ENCODE assay signal across 26 cellular contexts in genomic region chr12:86379337-86379736, GRCh38.
DNase-seq lines count a peak whose midpoint lies in the region; ATAC-seq, FAIRE-seq and TF ChIP-seq lines count a peak whose summit lies in the region.
"Had no signal": no experiment of that assay in that cellular context is flagged by ENCODE, and none has a peak within 500 bp of the region (broad histone marks: within the 10 kb centered on the region; RNA-seq: fewer than 3 reads in every experiment).

No MANE protein-coding gene starts in this region.

- no peaks in the 10 kb centered on the region for H3K27me3 Mint-ChIP-seq in HFFc6 (ENCODE audit: insufficient read depth)
- no peaks in the 10 kb centered on the region for H3K27me3 Mint-ChIP-seq in activated naive CD4-positive, alpha-beta T cell treated with anti-CD3 and anti-CD28 coated beads, Interleukin-2, amount 10 ng/mL, durations not matched to agents 7 days and 5 days
- H3K27me3 Mint-ChIP-seq: B cell; CD4-positive, alpha-beta T cell had no signal

- 0 out of 2 replicates have a peak, but pooled peaks cover 4% of the 10 kb centered on the region for H3K36me3 Mint-ChIP-seq in HFFc6 (ENCODE audit: low read depth)
- no peaks in the 10 kb centered on the region for H3K36me3 Mint-ChIP-seq in activated naive CD4-positive, alpha-beta T cell treated with anti-CD3 and anti-CD28 coated beads, Interleukin-2, amount 10 ng/mL, durations not matched to agents 7 days and 5 days
- H3K36me3 Mint-ChIP-seq: CD8-positive, alpha-beta T cell had no signal

- ATAC-seq in PC-3 = peak; percentile 95
- ATAC-seq: A549; CD8-positive, alpha-beta T cell; GM12878 had no signal

- no peaks in the 10 kb centered on the region for H3K36me3 ChIP-seq in PC-3 (ENCODE audit: low read depth, low read length)
- H3K36me3 ChIP-seq: BLaER1 treated with 17β-estradiol and CSF1 and Interleukin-3, amounts not matched to agents 10 nM and 100 nM had no signal

- no peak overlapping the region for H3K27ac Mint-ChIP-seq in HFFc6
- H3K27ac Mint-ChIP-seq in activated naive CD4-positive, alpha-beta T cell treated with anti-CD3 and anti-CD28 coated beads, Interleukin-2, amount 10 ng/mL, durations not matched to agents 7 days and 5 days = no peak overlapping the region
- H3K27ac Mint-ChIP-seq: B cell; CD4-positive, alpha-beta T cell; CD8-positive, alpha-beta T cell had no signal

- no peak overlapping the region for H3K9ac ChIP-seq in PC-3 (ENCODE audit: low read length)
- H3K9ac ChIP-seq: BLaER1 treated with 17β-estradiol and CSF1 and Interleukin-3, amounts not matched to agents 10 nM and 100 nM had no signal

- POLR2A ChIA-PET in PC-3 (lab: Charles Lee; ENCODE audit: unreplicated experiment) = no interaction called here

- no peaks in the 10 kb centered on the region for H3K79me2 ChIP-seq in PC-3 (ENCODE audit: low read length)

- DNase-seq in DMS53 (lab: John Stamatoyannopoulos, UW) (peak; percentile 30), LNCaP clone FGC (ENCODE audit: low read depth) (peak; percentile 85), PC-3 (peak; percentile 26), frontal cortex (ENCODE audit: low spot score in 2 of 2) (no peak), HFFc6 (no peak), ureter (ENCODE audit: low spot score) (no peak)
- DNase-seq in activated CD4-positive, alpha-beta T cell treated with anti-CD3 and anti-CD28 coated beads for 1 hour = no peak
- no peak for DNase-seq in activated naive CD4-positive, alpha-beta T cell treated with anti-CD3 and anti-CD28 coated beads, Interleukin-2, amount 10 ng/mL, durations not matched to agents 7 days and 5 days
- DNase-seq: AML-193; CD4-positive, alpha-beta T cell; CD8-positive, alpha-beta T cell; COR-L47; DMS 273 treated with DMSO at 0.1 percent for 48 hours; DMS153; DMS79; DND-41; EL; GDM1 had no signal

- TF ChIP-seq CTCF in LNCaP clone FGC (IDR thresholded peaks at IDR 0.05; ENCODE audit: control insufficient read depth, extremely low read depth, insufficient read depth) (no peak), PC-3 (conservative IDR thresholded peaks at IDR 0.05; ENCODE audit: low read depth, low read length) (no peak), HFFc6 (IDR thresholded peaks at IDR 0.05) (no peak)

- BruUV-seq in PC-3 (replicated peaks; lab: Mats Ljungman, UMichigan) = no TSS peak

- H4K20me1 ChIP-seq in PC-3 (ENCODE audit: low read length) = no peaks in the 10 kb centered on the region
- H4K20me1 ChIP-seq: BLaER1 treated with 17β-estradiol and CSF1 and Interleukin-3, amounts not matched to agents 10 nM and 100 nM had no signal

- no peak overlapping the region for H3K4me3 Mint-ChIP-seq in HFFc6
- no peak overlapping the region for H3K4me3 Mint-ChIP-seq in activated naive CD4-positive, alpha-beta T cell treated with anti-CD3 and anti-CD28 coated beads, Interleukin-2, amount 10 ng/mL, durations not matched to agents 7 days and 5 days
- H3K4me3 Mint-ChIP-seq: B cell; CD4-positive, alpha-beta T cell; CD8-positive, alpha-beta T cell had no signal

- no peaks in the 10 kb centered on the region for H3K9me2 ChIP-seq in PC-3 (replicated peaks; ENCODE audit: low read length)

- H2AFZ ChIP-seq in PC-3 (ENCODE audit: low read length) = no peak overlapping the region

- no peaks in the 10 kb centered on the region for H3K9me3 ChIP-seq in PC-3 (ENCODE audit: low read length)
- H3K9me3 ChIP-seq: A549 had no signal

- intact Hi-C loops in PC-3 (cut with micrococcal nuclease) = loop anchor here (1.0 to 10.0 kb wide), 2 partner anchors 57 to 115 kb away; no protein-coding TSS in a partner anchor

- no peak overlapping the region for H3K4me2 ChIP-seq in PC-3 (ENCODE audit: low read length)
- H3K4me2 ChIP-seq: A549; BLaER1 treated with 17β-estradiol and CSF1 and Interleukin-3, amounts not matched to agents 10 nM and 100 nM had no signal

- FAIRE-seq in frontal cortex (lab: Jason Lieb, UNC) = peak; percentile 54
- FAIRE-seq: A549, GM12878, GM12892, GM18507 had no signal

- peaks cover 45% of the 10 kb centered on the region for H3K9me3 Mint-ChIP-seq in HFFc6
- peaks cover 15% of the 10 kb centered on the region for H3K9me3 Mint-ChIP-seq in activated naive CD4-positive, alpha-beta T cell treated with anti-CD3 and anti-CD28 coated beads, Interleukin-2, amount 10 ng/mL, durations not matched to agents 7 days and 5 days

- H3K4me1 ChIP-seq in PC-3 (ENCODE audit: insufficient read depth, low read length) = peaks cover 8% of the 10 kb centered on the region; the same call in 1 of the 2 replicates
- H3K4me1 ChIP-seq: A549; BLaER1 treated with 17β-estradiol and CSF1 and Interleukin-3, amounts not matched to agents 10 nM and 100 nM had no signal

- H3K27ac ChIP-seq in PC-3 (ENCODE audit: low read length) = peak overlapping the region; percentile 47
- H3K27ac ChIP-seq: 22Rv1; A549; BLaER1 treated with 17β-estradiol and CSF1 and Interleukin-3, amounts not matched to agents 10 nM and 100 nM; C4-2B had no signal

- CTCF ChIA-PET in PC-3 (lab: Charles Lee) = no interaction called here
- CTCF ChIA-PET in activated naive CD4-positive, alpha-beta T cell treated with anti-CD3 and anti-CD28 coated beads, Interleukin-2, amount 10 ng/mL, durations not matched to agents 7 days and 5 days (lab: Charles Lee) = no interaction called here

- H3K4me1 Mint-ChIP-seq in HFFc6 (ENCODE audit: low read depth) = no peaks in the 10 kb centered on the region
- no peaks in the 10 kb centered on the region for H3K4me1 Mint-ChIP-seq in activated naive CD4-positive, alpha-beta T cell treated with anti-CD3 and anti-CD28 coated beads, Interleukin-2, amount 10 ng/mL, durations not matched to agents 7 days and 5 days
- H3K4me1 Mint-ChIP-seq: B cell had no signal

- no peaks in the 10 kb centered on the region for H3K27me3 ChIP-seq in PC-3 (ENCODE audit: low read length)
- H3K27me3 ChIP-seq: BLaER1 treated with 17β-estradiol and CSF1 and Interleukin-3, amounts not matched to agents 10 nM and 100 nM had no signal

- no peaks in the 10 kb centered on the region for H3F3A ChIP-seq in PC-3 (ENCODE audit: low read length, unreplicated experiment)

- H3K4me3 ChIP-seq in LNCaP clone FGC (ENCODE audit: low read depth, low read length) (no peak overlapping the region), PC-3 (ENCODE audit: low read length) (no peak overlapping the region)
- H3K4me3 ChIP-seq: A549; BLaER1 treated with 17β-estradiol and CSF1 and Interleukin-3, amounts not matched to agents 10 nM and 100 nM; GM12878 had no signal

Comparison
In these comparisons a context has a peak if more than half of its experiments do, and no peak if none do; other contexts are left out.
1. DNase-seq: peak in DMS53 (single experiment), LNCaP clone FGC (single experiment) and PC-3 (single experiment); none in frontal cortex (0 of 2), HFFc6 (single experiment), activated CD4-positive, alpha-beta T cell treated with anti-CD3 and anti-CD28 coated beads for 1 hour (single experiment), ureter (single experiment) and activated naive CD4-positive, alpha-beta T cell treated with anti-CD3 and anti-CD28 coated beads, Interleukin-2, amount 10 ng/mL, durations not matched to agents 7 days and 5 days (single experiment).